In the genomic region with DNA sequence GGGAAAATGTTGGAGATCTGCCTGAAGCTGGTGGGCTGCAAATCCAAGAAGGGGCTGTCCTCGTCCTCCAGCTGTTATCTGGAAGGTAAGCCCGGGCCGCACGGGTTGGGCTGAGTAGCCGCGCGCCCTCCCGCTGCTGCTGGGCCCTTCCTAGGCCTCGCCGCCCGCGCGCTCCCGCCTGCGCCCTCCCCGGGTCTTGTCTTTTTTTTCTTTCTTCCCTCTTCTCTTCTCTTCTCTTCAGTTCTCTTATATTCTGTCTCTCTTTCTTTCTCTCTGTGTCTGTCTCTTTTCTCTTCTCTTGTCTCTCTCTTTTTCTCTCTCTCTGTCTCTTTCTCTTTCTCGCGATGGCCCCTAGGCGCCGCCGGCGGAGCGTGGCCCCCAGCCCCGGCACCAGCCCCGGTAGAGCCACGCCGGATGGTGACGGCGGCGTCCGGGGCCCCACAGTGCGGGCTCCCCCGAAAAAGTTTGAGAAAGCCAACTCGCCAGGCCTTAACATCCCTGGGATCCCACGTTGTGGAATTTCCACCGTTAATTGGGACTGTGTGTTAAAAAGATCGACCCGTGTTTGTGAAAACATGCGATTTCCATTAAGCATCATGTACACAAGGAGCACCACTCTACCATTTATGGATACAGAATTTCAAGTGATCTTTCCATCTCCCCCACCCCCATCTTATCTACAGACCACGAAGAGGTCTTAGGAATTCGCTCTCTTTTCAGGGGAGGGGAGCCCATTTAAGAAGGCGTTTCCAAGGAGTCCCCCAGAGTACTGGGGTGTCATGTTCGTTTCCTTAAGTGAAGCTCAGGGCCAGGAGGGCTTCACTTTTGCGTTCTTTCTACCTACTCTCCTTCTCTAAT, we compare ENCODE assay signal across 7 cellular contexts. TPM values are rescaled to one million over a fixed set of nuclear protein-coding genes. Genes with fewer than 3 reads are reported as not detected.
A peak's percentile ranks its signal among the peaks of the same experiment; 100 is the strongest.
DNase-seq lines count a peak whose midpoint lies in the region; ATAC-seq and TF ChIP-seq lines count a peak whose summit lies in the region.

No MANE protein-coding gene starts in this region.

- DNase-seq in GM13976 (ENCODE audit: low spot score) = peak; percentile 77
- no peak for DNase-seq in NT2/D1 (ENCODE audit: low read depth, low spot score)
- DNase-seq in left ventricle myocardium superior = peak; percentile 72
- DNase-seq in retinal pigment epithelial cell (ENCODE audit: low read depth) = no peak
- DNase-seq in OCI-LY7 (ENCODE audit: low spot score) = no peak

- H2AFZ ChIP-seq in OCI-LY7 (ENCODE audit: low read length) = no peak overlapping the region

- no peaks in the 10 kb centered on the region for H3K27me3 Mint-ChIP-seq in activated naive CD8-positive, alpha-beta T cell

- CTCF ChIA-PET in OCI-LY7 (lab: Charles Lee; ENCODE audit: unreplicated experiment) = no interaction called here

- TF ChIP-seq CTCF in GM13976 (IDR thresholded peaks at IDR 0.05; ENCODE audit: borderline replicate concordance, control extremely low read depth, extremely low read depth, insufficient read depth, missing control alignments) (peak; percentile 3), retinal pigment epithelial cell (conservative IDR thresholded peaks at IDR 0.05; ENCODE audit: low read depth, low read length) (no peak), OCI-LY7 (conservative IDR thresholded peaks at IDR 0.05; ENCODE audit: low read length) (no peak)

- no peaks in the 10 kb centered on the region for H3K9me3 ChIP-seq in NT2/D1 (ENCODE audit: insufficient read depth, low read length)
- no peaks in the 10 kb centered on the region for H3K9me3 ChIP-seq in OCI-LY7 (ENCODE audit: low read length)

- H3K27ac Mint-ChIP-seq in activated naive CD8-positive, alpha-beta T cell = peak overlapping the region; percentile 88

- H3K9me3 Mint-ChIP-seq in activated naive CD8-positive, alpha-beta T cell (ENCODE audit: low read depth) = no peaks in the 10 kb centered on the region

- ATAC-seq in HG02678 (IDR thresholded peaks at IDR 0.05; ENCODE audit: unreplicated experiment) (peak; percentile 21), left ventricle myocardium superior (peak; percentile 34)

- H4K20me1 ChIP-seq in OCI-LY7 (ENCODE audit: insufficient read depth, low read length) = peaks cover 20% of the 10 kb centered on the region

- H3K9me2 ChIP-seq in OCI-LY7 (ENCODE audit: insufficient read depth, low read length) = no peaks in the 10 kb centered on the region

- no peaks in the 10 kb centered on the region for H3K36me3 Mint-ChIP-seq in activated naive CD8-positive, alpha-beta T cell

- H3K9ac ChIP-seq in NT2/D1 (ENCODE audit: insufficient read length, low read depth) = peak overlapping the region; percentile 88

- no peaks in the 10 kb centered on the region for H3K79me2 ChIP-seq in OCI-LY7 (ENCODE audit: insufficient read depth, low read depth, low read length)

- intact Hi-C loops in left ventricle myocardium superior (cut with micrococcal nuclease) = no loop called here
- intact Hi-C loops in OCI-LY7 (cut with micrococcal nuclease; ENCODE audit: unreplicated experiment) = no loop called here

- H3K27me3 ChIP-seq in NT2/D1 (ENCODE audit: insufficient read depth, insufficient read length) = no peaks in the 10 kb centered on the region

- peaks cover 5% of the 10 kb centered on the region for H3K4me1 ChIP-seq in NT2/D1 (ENCODE audit: insufficient read depth, insufficient read length)
- no peaks in the 10 kb centered on the region for H3K4me1 ChIP-seq in OCI-LY7 (ENCODE audit: insufficient read depth, low read length, poor library complexity, severe bottlenecking)

- no peak overlapping the region for H3K27ac ChIP-seq in OCI-LY7 (ENCODE audit: low read depth, low read length, poor library complexity, severe bottlenecking)

- in situ Hi-C loops in GM13976 (cut with MboI; ENCODE audit: low sequenced_read_pairs, unreplicated experiment) = no loop called here

- peaks cover 38% of the 10 kb centered on the region for H3K4me1 Mint-ChIP-seq in activated naive CD8-positive, alpha-beta T cell (ENCODE audit: low read depth)

- no TSS peak for BruUV-seq in OCI-LY7 (replicated peaks; lab: Mats Ljungman, UMichigan)

- H3K4me2 ChIP-seq in OCI-LY7 (ENCODE audit: low read length) = no peak overlapping the region

- H3K4me3 ChIP-seq in NT2/D1 (ENCODE audit: insufficient read length, low read depth) (peak overlapping the region; percentile 82), retinal pigment epithelial cell (ENCODE audit: low read length) (peak overlapping the region; percentile 89), OCI-LY7 (ENCODE audit: low read depth, low read length, poor library complexity, severe bottlenecking) (no peak overlapping the region)

- peak overlapping the region; percentile 90 for H3K4me3 Mint-ChIP-seq in activated naive CD8-positive, alpha-beta T cell

- POLR2A ChIA-PET in OCI-LY7 (lab: Charles Lee) = interaction anchor here (0.6 kb wide), 1 partner anchor 9 kb away, joined by 3 read pairs; no protein-coding TSS in a partner anchor

- peaks cover 5% of the 10 kb centered on the region for H3K36me3 ChIP-seq in NT2/D1 (ENCODE audit: insufficient read depth, insufficient read length, low read length)
- no peaks in the 10 kb centered on the region for H3K36me3 ChIP-seq in OCI-LY7 (ENCODE audit: insufficient read depth, low read length)

RNA-seq across cellular contexts. Expression of gene ABL1, which starts 0.6 kb away (rescaled TPM):
- total RNA-seq in left ventricle myocardium superior (33.3 TPM), OCI-LY7 (2022) (28.3 and 33.7 TPM in 2 replicates)
- 7.8 and 8.1 TPM in 2 replicates for total RNA-seq in OCI-LY7 (2014; rRNA removed; shearing (Covaris generic))

Comparison
In these comparisons a context has a peak if more than half of its experiments do, and no peak if none do; other contexts are left out.
1. DNase-seq: peak in GM13976 (single experiment) and left ventricle myocardium superior (single experiment); none in NT2/D1 (single experiment), retinal pigment epithelial cell (single experiment) and OCI-LY7 (single experiment).